8 cellular contexts compared by ENCODE assay signal in the genomic region with DNA sequence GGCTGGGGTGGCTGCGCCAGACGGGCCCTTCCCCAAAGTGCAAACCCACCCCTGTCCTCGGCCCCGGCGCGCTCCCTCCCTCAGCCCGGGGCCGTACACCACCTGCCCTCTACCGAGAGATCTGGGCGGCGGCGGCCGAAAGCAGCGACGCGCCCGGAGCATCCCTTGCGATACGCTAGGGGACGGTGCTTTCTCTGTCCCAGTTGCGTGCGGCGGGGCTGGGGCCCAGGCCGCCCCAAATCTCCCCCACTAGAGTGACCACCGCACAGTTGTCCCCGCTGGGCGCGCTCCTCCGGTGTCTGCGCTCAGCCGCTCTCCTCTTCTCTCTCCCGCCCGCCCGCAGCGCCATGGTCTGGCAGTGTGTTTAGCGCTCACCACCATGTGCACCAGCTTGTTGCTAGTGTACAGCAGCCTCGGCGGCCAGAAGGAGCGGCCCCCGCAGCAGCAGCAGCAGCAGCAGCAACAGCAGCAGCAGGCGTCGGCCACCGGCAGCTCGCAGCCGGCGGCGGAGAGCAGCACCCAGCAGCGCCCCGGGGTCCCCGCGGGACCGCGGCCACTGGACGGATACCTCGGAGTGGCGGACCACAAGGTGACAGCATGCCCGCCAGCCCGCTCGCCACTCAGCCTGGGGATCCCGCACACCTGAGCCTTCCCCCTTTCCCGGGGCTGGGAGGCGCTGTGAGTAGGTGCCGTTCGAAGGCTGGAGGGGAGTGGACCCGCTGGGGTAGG. TPM values are rescaled to one million over a fixed set of nuclear protein-coding genes. Genes with fewer than 3 reads are reported as not detected.
DNase-seq lines count a peak whose midpoint lies in the region; ATAC-seq, FAIRE-seq and TF ChIP-seq lines count a peak whose summit lies in the region.

No MANE protein-coding gene starts in this region.

- 3 to 4% methylated on average over 45 to 65 of the region's 65 CpGs for WGBS in GM23248 (ENCODE audit: low coverage in 1 of 2, low lambda C conversion rate in 2 of 2, missing lambda C conversion rate in 2 of 2), 2 experiments

- peak; percentile 72 for ATAC-seq in stimulated activated naive CD8-positive, alpha-beta T cell treated with anti-CD3 and anti-CD28 coated beads, Interleukin-15, Interleukin-2, amounts not matched to agents 100 U/mL and 50 U/mL, for 24 hours

- peaks cover 19% of the 10 kb centered on the region for H3K4me1 ChIP-seq in GM23248 (ENCODE audit: insufficient read depth)

- H3K4me3 ChIP-seq in GM23248, result peak overlapping the region; percentile 88

- TF ChIP-seq POLR2A in H54 (IDR thresholded peaks at IDR 0.05; ENCODE audit: low read depth, low read length), result no peak

- H3K9me2 ChIP-seq in GM23248 (ENCODE audit: insufficient read depth), result no peaks in the 10 kb centered on the region

- H3K4me2 ChIP-seq in GM23248 (ENCODE audit: unreplicated experiment), result peak overlapping the region; percentile 84

- H3K79me2 ChIP-seq in GM23248 (ENCODE audit: insufficient read depth), result no peaks in the 10 kb centered on the region

- in situ Hi-C loops in GM23248 (cut with MboI), result no loop called here

- no peaks in the 10 kb centered on the region for H3K36me3 ChIP-seq in GM23248 (ENCODE audit: low read depth)

- H2AFZ ChIP-seq in GM23248, result peak overlapping the region; percentile 93

- peaks cover 2% of the 10 kb centered on the region for H3K36me3 Mint-ChIP-seq in chondrocyte (ENCODE audit: low read depth)

- H3K27ac ChIP-seq in GM23248, result no peak overlapping the region

- TF ChIP-seq CTCF in chondrocyte (IDR thresholded peaks at IDR 0.05), result peak; percentile 71

- peak overlapping the region; percentile 88 for H3K4me3 Mint-ChIP-seq in chondrocyte (ENCODE audit: unreplicated experiment)

- peak overlapping the region; percentile 61 for H3K9ac ChIP-seq in GM23248

- peaks cover 19% of the 10 kb centered on the region for H3K4me1 Mint-ChIP-seq in chondrocyte (ENCODE audit: low read depth)

- H4K20me1 ChIP-seq in GM23248 (ENCODE audit: insufficient read depth), result no peaks in the 10 kb centered on the region

- no peak for FAIRE-seq in H54 (lab: Jason Lieb, UNC)

- no peaks in the 10 kb centered on the region for H3K9me3 ChIP-seq in GM23248 (ENCODE audit: low read depth)

- no peak overlapping the region for H3K27ac Mint-ChIP-seq in chondrocyte (ENCODE audit: unreplicated experiment)

- H3K9me3 Mint-ChIP-seq in chondrocyte (ENCODE audit: low read depth), result peaks cover 4% of the 10 kb centered on the region

- H3K27me3 Mint-ChIP-seq in chondrocyte (ENCODE audit: low read depth), result no peaks in the 10 kb centered on the region

- peak; percentile 74 for DNase-seq in D341Med (ENCODE audit: low spot score)
- DNase-seq in GM23248, result peak; percentile 81
- peak; percentile 89 for DNase-seq in NCI-H748 (lab: John Stamatoyannopoulos, UW; ENCODE audit: unreplicated experiment)
- peak; percentile 94 for DNase-seq in chondrocyte (ENCODE audit: low spot score)
- peak; percentile 46 for DNase-seq in kidney tubule cell (ENCODE audit: low spot score)
- peak; percentile 34 for DNase-seq in stimulated activated naive CD8-positive, alpha-beta T cell treated with anti-CD3 and anti-CD28 coated beads, Interleukin-15, Interleukin-2, amounts not matched to agents 100 U/mL and 50 U/mL, for 24 hours
- no peak for DNase-seq in SKM-1 treated with dmso at 0.1 percent for 144 hours (lab: John Stamatoyannopoulos, UW; ENCODE audit: unreplicated experiment)
- DNase-seq in H54 (ENCODE audit: insufficient read length, low spot score), result no peak

- no peaks in the 10 kb centered on the region for H3K27me3 ChIP-seq in GM23248 (replicated peaks; ENCODE audit: insufficient read depth)

- H3F3A ChIP-seq in GM23248 (ENCODE audit: insufficient read depth), result 0 out of 2 replicates have a peak, but pooled peaks cover 4% of the 10 kb centered on the region

RNA-seq across cellular contexts. Expression of a gene that starts 1.0 kb away (rescaled TPM):
- 12.1 and 12.2 TPM in 2 replicates for total RNA-seq in GM23248 (2014; rRNA removed; shearing (Covaris generic))
- 4.8 and 5.1 TPM in 2 replicates for polyA plus RNA-seq in GM23248 (2016; fragmentation: Nextera tagmentation; extraction: Ambion mirVana)
- 6.2 to 7.9 TPM (median 7.3 TPM) in 3 replicates for total RNA-seq in chondrocyte

Comparison
In these comparisons a context has a peak if more than half of its experiments do, and no peak if none do; other contexts are left out.
1. DNase-seq: peak in D341Med (single experiment), GM23248 (single experiment), NCI-H748 (single experiment), chondrocyte (single experiment), kidney tubule cell (single experiment) and stimulated activated naive CD8-positive, alpha-beta T cell treated with anti-CD3 and anti-CD28 coated beads, Interleukin-15, Interleukin-2, amounts not matched to agents 100 U/mL and 50 U/mL, for 24 hours (single experiment); none in SKM-1 treated with dmso at 0.1 percent for 144 hours (single experiment) and H54 (single experiment).